In genomic region chr7:95550546-95550945, GRCh38 we compare ENCODE assay signal across 12 cellular contexts. TPM values are rescaled to one million over a fixed set of nuclear protein-coding genes. Genes with fewer than 3 reads are reported as not detected.
DNase-seq lines count a peak whose midpoint lies in the region; ATAC-seq and TF ChIP-seq lines count a peak whose summit lies in the region.
"Had no signal": no experiment of that assay in that cellular context is flagged by ENCODE, and none has a peak within 500 bp of the region (broad histone marks: within the 10 kb centered on the region; RNA-seq: fewer than 3 reads in every experiment).

No MANE protein-coding gene starts in this region.

- H3K36me3 ChIP-seq in HEK293 (ENCODE audit: control insufficient read depth in 2 of 2, insufficient read depth in 1 of 2, low read length in 2 of 2) (no peaks in the 10 kb centered on the region), smooth muscle cell (ENCODE audit: low read depth) (no peaks in the 10 kb centered on the region)
- H3K36me3 ChIP-seq: BLaER1 treated with 17β-estradiol and CSF1 and Interleukin-3, amounts not matched to agents 10 nM and 100 nM had no signal

- H3K27ac ChIP-seq in HEK293 (ENCODE audit: extremely low read depth, low read depth, low read length) (peak overlapping the region; percentile 66; the same call in 1 of the 2 replicates), smooth muscle cell (ENCODE audit: low read depth) (peak overlapping the region; percentile 42)
- H3K27ac ChIP-seq: BLaER1 treated with 17β-estradiol and CSF1 and Interleukin-3, amounts not matched to agents 10 nM and 100 nM had no signal

- CTCF ChIA-PET in HEK293 (lab: Yijun Ruan, JAX) (interaction anchor here (0.7 to 2.2 kb wide), 3 partner anchors 23 to 136 kb away, joined by 3 to 13 read pairs (median 4); no protein-coding TSS in a partner anchor), T-cell (lab: Charles Lee) (no interaction called here)

- peaks cover 0 to 6% of the 10 kb centered on the region in 2 donors for H3K27me3 Mint-ChIP-seq in T-cell
- H3K27me3 Mint-ChIP-seq: activated CD4-positive, alpha-beta T cell treated with anti-CD3 and anti-CD28 coated beads, Interleukin-2, amount 10 ng/mL, durations not matched to agents 24 days and 14 days had no signal

- 90% methylated on average over 4 of the region's 4 CpGs for WGBS in smooth muscle cell (ENCODE audit: low lambda C conversion rate)

- no peaks in the 10 kb centered on the region for H3K79me2 ChIP-seq in smooth muscle cell (ENCODE audit: low read depth)

- no peak overlapping the region for H3K4me2 ChIP-seq in smooth muscle cell

- H4K20me1 ChIP-seq in smooth muscle cell (ENCODE audit: low read depth): no peaks in the 10 kb centered on the region
- H4K20me1 ChIP-seq: BLaER1 treated with 17β-estradiol and CSF1 and Interleukin-3, amounts not matched to agents 10 nM and 100 nM had no signal

- H3K9me3 Mint-ChIP-seq in T-cell: no peaks in the 10 kb centered on the region
- no peaks in the 10 kb centered on the region for H3K9me3 Mint-ChIP-seq in stimulated activated effector memory CD8-positive, alpha-beta T cell treated with anti-CD3 and anti-CD28 coated beads, Interleukin-12 subunit alpha, Interleukin-12 subunit beta, amount 100 ng/mL, for 72 hours
- H3K9me3 Mint-ChIP-seq: activated CD4-positive, alpha-beta T cell treated with anti-CD3 and anti-CD28 coated beads, Interleukin-2, amount 10 ng/mL, durations not matched to agents 24 days and 14 days had no signal

- H3K9ac ChIP-seq in smooth muscle cell (ENCODE audit: low read depth): no peak overlapping the region
- H3K9ac ChIP-seq: BLaER1 treated with 17β-estradiol and CSF1 and Interleukin-3, amounts not matched to agents 10 nM and 100 nM had no signal

- H2AFZ ChIP-seq in smooth muscle cell (ENCODE audit: low read depth): no peak overlapping the region

- H3K27ac Mint-ChIP-seq in T-cell: no peak overlapping the region
- H3K27ac Mint-ChIP-seq in stimulated activated effector memory CD8-positive, alpha-beta T cell treated with anti-CD3 and anti-CD28 coated beads, Interleukin-12 subunit alpha, Interleukin-12 subunit beta, amount 100 ng/mL, for 72 hours: no peak overlapping the region
- H3K27ac Mint-ChIP-seq: activated CD4-positive, alpha-beta T cell treated with anti-CD3 and anti-CD28 coated beads, Interleukin-2, amount 10 ng/mL, durations not matched to agents 24 days and 14 days had no signal

- H3F3A ChIP-seq in smooth muscle cell (ENCODE audit: low read depth): no peaks in the 10 kb centered on the region

- intact Hi-C loops in left colon (cut with DNase I, micrococcal nuclease): no loop called here

- no peak overlapping the region for H3K4me3 ChIP-seq in HEK293 (ENCODE audit: low read depth, low read length)
- no peak overlapping the region for H3K4me3 ChIP-seq in cardiac fibroblast (replicated peaks in 1 of 2; ENCODE audit: low read depth in 2 of 2, low read length in 2 of 2)
- H3K4me3 ChIP-seq in smooth muscle cell: no peak overlapping the region
- H3K4me3 ChIP-seq: BLaER1 treated with 17β-estradiol and CSF1 and Interleukin-3, amounts not matched to agents 10 nM and 100 nM had no signal

- H3K4me1 ChIP-seq in HEK293 (ENCODE audit: control insufficient read depth, insufficient read depth, low read length) (peaks cover 8% of the 10 kb centered on the region), smooth muscle cell (ENCODE audit: low read depth) (no peaks in the 10 kb centered on the region)

- no peaks in the 10 kb centered on the region for H3K9me3 ChIP-seq in HEK293 (ENCODE audit: control insufficient read depth, insufficient read depth, low read depth, low read length)
- H3K9me3 ChIP-seq in smooth muscle cell (replicated peaks; ENCODE audit: low read depth): no peaks in the 10 kb centered on the region
- H3K9me3 ChIP-seq: BLaER1 treated with 17β-estradiol and CSF1 and Interleukin-3, amounts not matched to agents 10 nM and 100 nM had no signal

- H3K36me3 Mint-ChIP-seq in T-cell: no peaks in the 10 kb centered on the region
- H3K36me3 Mint-ChIP-seq in stimulated activated effector memory CD8-positive, alpha-beta T cell treated with anti-CD3 and anti-CD28 coated beads, Interleukin-12 subunit alpha, Interleukin-12 subunit beta, amount 100 ng/mL, for 72 hours: no peaks in the 10 kb centered on the region

- H3K27me3 ChIP-seq in smooth muscle cell (ENCODE audit: low read depth): no peaks in the 10 kb centered on the region
- H3K27me3 ChIP-seq: BLaER1 treated with 17β-estradiol and CSF1 and Interleukin-3, amounts not matched to agents 10 nM and 100 nM had no signal

- ATAC-seq in left colon (peak; percentile 32), HG02938 (IDR thresholded peaks at IDR 0.05; ENCODE audit: unreplicated experiment) (no peak), T-cell (replicated peaks in 1 of 4) (no peak)
- no peak for ATAC-seq in stimulated activated effector memory CD8-positive, alpha-beta T cell treated with anti-CD3 and anti-CD28 coated beads, Interleukin-12 subunit alpha, Interleukin-12 subunit beta, amount 100 ng/mL, for 72 hours

- DNase-seq in cardiac fibroblast (ENCODE audit: low read depth in 2 of 2): peak; percentile 20 to 32
- no peak for DNase-seq in left colon
- no peak for DNase-seq in smooth muscle cell (lab: John Stamatoyannopoulos, UW; ENCODE audit: unreplicated experiment)
- no peak for DNase-seq in NCI-H510A treated with DMSO at 0.1 percent for 48 hours (lab: John Stamatoyannopoulos, UW)
- no peak for DNase-seq in T-cell
- DNase-seq in stimulated activated effector memory CD8-positive, alpha-beta T cell treated with anti-CD3 and anti-CD28 coated beads, Interleukin-12 subunit alpha, Interleukin-12 subunit beta, amount 100 ng/mL, for 72 hours (ENCODE audit: low spot score in 2 of 2): no peak
- DNase-seq: activated CD4-positive, alpha-beta T cell treated with anti-CD3 and anti-CD28 coated beads, Interleukin-2, amount 10 ng/mL, durations not matched to agents 24 days and 14 days; effector CD4-positive, alpha-beta T cell; NCI-H1417 treated with DMSO at 0.1 percent for 48 hours had no signal

- TF ChIP-seq CTCF in HEK293 (tag by site-specific recombination; IDR thresholded peaks at IDR 0.05) (no peak), cardiac fibroblast (IDR thresholded peaks at IDR 0.05; ENCODE audit: low read depth, low read length) (no peak), smooth muscle cell (IDR thresholded peaks at IDR 0.05; ENCODE audit: borderline replicate concordance, insufficient read depth, poor library complexity, severe bottlenecking) (no peak)

- no peak overlapping the region for H3K4me3 Mint-ChIP-seq in T-cell
- H3K4me3 Mint-ChIP-seq in stimulated activated effector memory CD8-positive, alpha-beta T cell treated with anti-CD3 and anti-CD28 coated beads, Interleukin-12 subunit alpha, Interleukin-12 subunit beta, amount 100 ng/mL, for 72 hours: no peak overlapping the region
- H3K4me3 Mint-ChIP-seq: activated CD4-positive, alpha-beta T cell treated with anti-CD3 and anti-CD28 coated beads, Interleukin-2, amount 10 ng/mL, durations not matched to agents 24 days and 14 days had no signal

- no peaks in the 10 kb centered on the region for H3K4me1 Mint-ChIP-seq in T-cell
- H3K4me1 Mint-ChIP-seq in stimulated activated effector memory CD8-positive, alpha-beta T cell treated with anti-CD3 and anti-CD28 coated beads, Interleukin-12 subunit alpha, Interleukin-12 subunit beta, amount 100 ng/mL, for 72 hours: peaks cover 2% of the 10 kb centered on the region
- H3K4me1 Mint-ChIP-seq: activated CD4-positive, alpha-beta T cell treated with anti-CD3 and anti-CD28 coated beads, Interleukin-2, amount 10 ng/mL, durations not matched to agents 24 days and 14 days had no signal

- POLR2A ChIA-PET in HEK293 (lab: Yijun Ruan, JAX): no interaction called here
- POLR2A ChIA-PET in T-cell (lab: Charles Lee): no interaction called here

TF ChIP-seq in HEK293, 187 proteins besides CTCF, POLR2A, EP300 and RAD21:
- TF ChIP-seq ZEB2 (tag by site-specific recombination; IDR thresholded peaks at IDR 0.05) (no peak), ZNF544 (tag by site-specific recombination; IDR thresholded peaks at IDR 0.05) (no peak), ZNF596 (tag by site-specific recombination; IDR thresholded peaks at IDR 0.05) (no peak), ZNF560 (tag by site-specific recombination; IDR thresholded peaks at IDR 0.05; ENCODE audit: borderline replicate concordance) (no peak), ZNF433 (tag by site-specific recombination; IDR thresholded peaks at IDR 0.05; ENCODE audit: low read depth) (no peak), ZNF140 (tag by site-specific recombination; IDR thresholded peaks at IDR 0.05) (no peak), ZNF184 (tag by site-specific recombination; IDR thresholded peaks at IDR 0.05) (no peak), ZNF274 (IDR thresholded peaks at IDR 0.05; ENCODE audit: low read length) (no peak), ZNF274 (tag by site-specific recombination; IDR thresholded peaks at IDR 0.05; ENCODE audit: borderline replicate concordance) (no peak), ZNF555 (tag by site-specific recombination; conservative IDR thresholded peaks at IDR 0.05) (no peak)
TF ChIP-seq in HEK293: peak in this region for 0.

RNA-seq across cellular contexts. Expression of gene PDK4, which starts 45.8 kb away (rescaled TPM):
- total RNA-seq in left colon: 100 to 1,000 TPM in 1 of 2 donors, 10 to 100 TPM in 1; 18.9 to 101 TPM
- total RNA-seq in smooth muscle cell: not detected in 2 replicates
- polyA plus RNA-seq in smooth muscle cell: 0.37 TPM in 1 of 2 replicates, not detected in the other
- under 1 TPM in 3 of 5 donors, not detected in 2; 0.44 to 0.67 (median 0.62) TPM for total RNA-seq in T-cell
- total RNA-seq: activated CD4-positive, alpha-beta T cell treated with anti-CD3 and anti-CD28 coated beads, Interleukin-2, amount 10 ng/mL, durations not matched to agents 24 days and 14 days had no signal

Comparison
In these comparisons a context has a peak if more than half of its experiments do, and no peak if none do; other contexts are left out.
1. DNase-seq: peak in cardiac fibroblast (2 of 2); none in left colon (0 of 2), smooth muscle cell (single experiment), NCI-H510A treated with DMSO at 0.1 percent for 48 hours (single experiment), T-cell (0 of 34) and stimulated activated effector memory CD8-positive, alpha-beta T cell treated with anti-CD3 and anti-CD28 coated beads, Interleukin-12 subunit alpha, Interleukin-12 subunit beta, amount 100 ng/mL, for 72 hours (0 of 2).
2. RNA of gene PDK4, which starts 45.8 kb away (total RNA-seq): 18.9 to 101 TPM in left colon; 0.44 to 0.67 TPM in T-cell and not detected in smooth muscle cell; every median in the first group is over 10 times any median in the second.